Comparison of ENCODE assay signal across 11 cellular contexts in the genomic region with DNA sequence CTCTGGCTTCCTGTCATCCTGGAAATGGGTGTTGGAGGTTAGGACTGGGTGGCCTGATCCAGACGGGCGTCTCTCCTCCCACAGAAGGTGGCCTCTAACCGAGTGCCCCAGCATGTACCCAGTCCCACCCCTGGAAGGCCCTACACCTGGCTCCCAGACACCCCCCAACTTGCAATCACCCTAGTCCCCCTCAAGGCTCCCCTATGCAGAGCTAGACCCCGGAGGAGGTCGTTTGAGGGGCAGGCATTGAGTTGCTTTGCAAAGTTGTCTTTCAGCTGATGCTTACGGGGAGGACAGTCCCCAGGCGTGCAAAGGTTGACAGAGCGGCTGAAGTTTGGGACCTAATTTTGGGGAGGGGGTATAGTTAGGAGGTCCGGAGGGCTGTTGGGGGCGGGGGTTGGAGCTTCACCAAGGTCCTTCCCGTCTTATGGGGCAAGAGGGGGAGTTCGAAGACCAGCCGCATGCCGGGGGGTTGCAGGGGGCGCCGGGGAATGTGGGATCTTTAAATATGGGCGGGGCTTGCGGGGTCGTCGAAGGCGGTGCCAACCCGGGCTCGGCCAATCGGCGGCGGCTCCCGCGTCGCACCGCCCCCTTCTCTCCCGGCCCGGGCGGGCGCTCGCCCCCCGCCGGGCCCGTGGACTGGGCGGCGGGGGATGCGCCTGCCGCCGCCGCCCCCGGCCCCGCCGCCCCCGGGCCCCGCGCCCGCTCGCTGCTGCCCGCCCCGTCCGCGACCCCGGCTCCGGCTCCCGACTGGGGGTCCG. TPM values are rescaled to one million over a fixed set of nuclear protein-coding genes. Genes with fewer than 3 reads are reported as not detected.
A peak's percentile ranks its signal among the peaks of the same experiment; 100 is the strongest.
DNase-seq lines count a peak whose midpoint lies in the region; ATAC-seq and TF ChIP-seq lines count a peak whose summit lies in the region.
"Had no signal": no experiment of that assay in that cellular context is flagged by ENCODE, and none has a peak within 500 bp of the region (broad histone marks: within the 10 kb centered on the region; RNA-seq: fewer than 3 reads in every experiment).

Gene KCNN1 (plus strand): TSS at position 611 of the 761 bp plus-strand sequence. CDS start 6,782 bp downstream, outside the sequence.

- no peaks in the 10 kb centered on the region for H3K27me3 ChIP-seq in right cardiac atrium (ENCODE audit: control insufficient read depth, insufficient read depth)

- no peak within 1 kb of the TSS for H3K27ac ChIP-seq in right cardiac atrium (ENCODE audit: low read length)
- H3K27ac ChIP-seq: brain microvascular endothelial cell had no signal

- peaks cover 6 to 17% (median 9%) of the 10 kb centered on the region in 3 donors for H3K4me1 Mint-ChIP-seq in T-cell
- no peaks in the 10 kb centered on the region for H3K4me1 Mint-ChIP-seq in type B pancreatic cell (ENCODE audit: unreplicated experiment)

- no peak for TF ChIP-seq CTCF in type B pancreatic cell (conservative IDR thresholded peaks at IDR 0.05)

- DNase-seq in right cardiac atrium: peak in 1 of 3 donors; percentile 53
- DNase-seq in Right ventricle myocardium inferior (ENCODE audit: missing footprints): no peak
- DNase-seq in T-cell: no peak
- peak; percentile 97 for DNase-seq in iPS-NIHi7 (ENCODE audit: extremely low spot score)
- no peak for DNase-seq in type B pancreatic cell (ENCODE audit: extremely low spot score, unreplicated experiment)
- DNase-seq in stimulated activated CD4-positive, alpha-beta T cell treated with anti-CD3 and anti-CD28 coated beads, Interleukin-12 subunit alpha, Interleukin-12 subunit beta, amount 100 ng/mL, for 4 hours: no peak
- DNase-seq in hepatic stellate cell (ENCODE audit: low spot score): no peak
- DNase-seq: activated CD4-positive, alpha-beta T cell treated with anti-CD3 and anti-CD28 coated beads for 4 hours; brain microvascular endothelial cell; NCI-H446 treated with DMSO at 0.1 percent for 48 hours had no signal

- 4% methylated on average over 60 of the region's 60 CpGs for WGBS in right cardiac atrium

- H3K4me3 Mint-ChIP-seq in T-cell (peak within 1 kb of the TSS; percentile 58 to 70 (median 60)), type B pancreatic cell (peak within 1 kb of the TSS; percentile 89)

- H3K4me1 ChIP-seq in right cardiac atrium (ENCODE audit: control insufficient read depth, insufficient read depth, low read length): no peaks in the 10 kb centered on the region

- H3K4me3 ChIP-seq in right cardiac atrium (ENCODE audit: low read length): peak within 1 kb of the TSS; percentile 62

- CTCF ChIA-PET in T-cell (lab: Charles Lee): interaction anchor here (0.6 to 0.7 kb wide), 3 partner anchors 12 to 1226 kb away, joined by 3 to 5 read pairs (median 3); no protein-coding TSS in a partner anchor

- H3K9me3 ChIP-seq in right cardiac atrium (ENCODE audit: control insufficient read depth, low read length): no peaks in the 10 kb centered on the region

- H3K36me3 Mint-ChIP-seq in T-cell (no peaks in the 10 kb centered on the region), type B pancreatic cell (no peaks in the 10 kb centered on the region)

- peak in 1 of 2 donors; percentile 64 for ATAC-seq in right cardiac atrium
- no peak for ATAC-seq in Right ventricle myocardium inferior
- ATAC-seq in T-cell (replicated peaks in 1 of 4): peak in 1 of 4 experiments; percentile 72
- no peak for ATAC-seq in HG03159 (IDR thresholded peaks at IDR 0.05; ENCODE audit: unreplicated experiment)

- H3K9me3 Mint-ChIP-seq in T-cell (no peaks in the 10 kb centered on the region), type B pancreatic cell (no peaks in the 10 kb centered on the region)

- H3K27ac Mint-ChIP-seq in T-cell: no peak within 1 kb of the TSS
- peak within 1 kb of the TSS; percentile 69 for H3K27ac Mint-ChIP-seq in type B pancreatic cell

- peaks cover 40 to 55% of the 10 kb centered on the region in 2 donors for H3K27me3 Mint-ChIP-seq in T-cell
- H3K27me3 Mint-ChIP-seq in type B pancreatic cell: peaks cover 21% of the 10 kb centered on the region

- POLR2A ChIA-PET in T-cell (lab: Charles Lee): no interaction called here

- intact Hi-C loops in right cardiac atrium (cut with DNase I): no loop called here
- intact Hi-C loops in Right ventricle myocardium inferior (cut with DNase I): no loop called here

RNA-seq across cellular contexts. Expression of gene KCNN1, which starts in this region (rescaled TPM):
- total RNA-seq in right cardiac atrium (1 to 10 TPM in 3 of 4 donors, under 1 TPM in 1; 0.84 to 1.9 (median 1.4) TPM), Right ventricle myocardium inferior (not detected), T-cell (not detected), type B pancreatic cell (ENCODE audit: low replicate concordance) (13.4 and 15.3 TPM in 2 replicates)
- 3.0 TPM for polyA plus RNA-seq in right cardiac atrium
